Comparison of ENCODE assay signal across 20 cellular contexts in genomic region chr17:66411498-66411897, GRCh38.
"Had no signal": no experiment of that assay in that cellular context is flagged by ENCODE, and none has a peak within 500 bp of the region (broad histone marks: within the 10 kb centered on the region; RNA-seq: fewer than 3 reads in every experiment).

No MANE protein-coding gene starts in this region.

- H3K4me3 ChIP-seq: cardiac muscle cell, esophagus squamous epithelium, gastrocnemius medialis, testis, upper lobe of left lung had no signal

- H3K4me1 ChIP-seq: gastrocnemius medialis, parathyroid adenoma, testis, upper lobe of left lung had no signal

- H3K9ac ChIP-seq: parathyroid adenoma had no signal

- ATAC-seq: gastrocnemius medialis, left ventricle myocardium superior, right cardiac atrium had no signal

- H3K27ac ChIP-seq: cardiac muscle cell, esophagus squamous epithelium, gastrocnemius medialis, parathyroid adenoma, testis, upper lobe of left lung had no signal

- H3K27ac Mint-ChIP-seq: endodermal cell, nephron progenitor cell had no signal

- H3K36me3 ChIP-seq: cardiac muscle cell, esophagus squamous epithelium, gastrocnemius medialis, upper lobe of left lung had no signal

- H3K27me3 ChIP-seq: cardiac muscle cell, esophagus squamous epithelium, gastrocnemius medialis, testis, upper lobe of left lung had no signal

- H3K9me3 Mint-ChIP-seq: endodermal cell, nephron progenitor cell had no signal

- DNase-seq: activated CD4-positive, alpha-beta T cell treated with anti-CD3 and anti-CD28 coated beads for 1 hour; activated CD4-positive, alpha-beta T cell treated with anti-CD3 and anti-CD28 coated beads, Interleukin-2, amount 50 U/mL, for 1 hour; activated gamma-delta T cell; activated T-cell treated with anti-CD3 and anti-CD28 coated beads, Interleukin-2, amount 50 U/mL, for 48 hours; cortex of kidney; endodermal cell; esophagus squamous epithelium; gastrocnemius medialis; hippocampal formation; left ventricle myocardium superior; mammary epithelial cell; midbrain; nephron progenitor cell; right cardiac atrium; stimulated activated CD4-positive, alpha-beta T cell treated with anti-CD3 and anti-CD28 coated beads, Interleukin-12 subunit alpha, Interleukin-12 subunit beta, amount 100 ng/mL, for 4 hours; stimulated activated CD4-positive, alpha-beta T cell treated with anti-CD3 and anti-CD28 coated beads, Interleukin-4, amount 100 ng/mL, for 4 hours; testis; upper lobe of left lung had no signal

- H2AFZ ChIP-seq: parathyroid adenoma had no signal

- H3K9me3 ChIP-seq: esophagus squamous epithelium, gastrocnemius medialis, testis, upper lobe of left lung had no signal

- H3K4me3 Mint-ChIP-seq: endodermal cell, nephron progenitor cell had no signal

- H3K79me2 ChIP-seq: parathyroid adenoma had no signal
